ENCODE assay signal across 14 cellular contexts in the genomic region with DNA sequence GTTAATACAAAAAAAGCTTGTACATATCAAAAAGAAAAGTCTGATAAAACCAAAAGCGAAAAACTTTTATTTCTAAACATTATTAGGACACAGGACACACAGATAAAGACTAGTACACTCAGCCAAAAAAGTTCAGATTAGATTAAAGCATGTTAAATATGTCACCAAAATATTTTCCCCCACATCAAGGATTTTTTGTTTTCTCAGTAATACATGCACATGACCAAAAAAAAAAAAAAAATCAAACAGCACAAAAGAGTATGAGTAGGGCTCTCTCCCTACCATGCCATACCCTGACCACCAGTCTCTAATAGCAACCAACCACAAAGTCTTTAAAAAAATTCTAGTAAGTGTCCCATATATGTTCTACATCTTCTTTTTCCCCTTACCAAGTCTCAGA.
DNase-seq lines count a peak whose midpoint lies in the region; ATAC-seq and TF ChIP-seq lines count a peak whose summit lies in the region.
"Had no signal": no experiment of that assay in that cellular context is flagged by ENCODE, and none has a peak within 500 bp of the region (broad histone marks: within the 10 kb centered on the region; RNA-seq: fewer than 3 reads in every experiment).

No MANE protein-coding gene starts in this region.

- peaks cover 41% of the 10 kb centered on the region for H3K36me3 Mint-ChIP-seq in activated T-helper 17 cell treated with anti-CD3 and anti-CD28 coated beads, Interleukin-2, amount 50 U/mL, for 72 hours (ENCODE audit: low read depth)
- peaks cover 3% of the 10 kb centered on the region for H3K36me3 Mint-ChIP-seq in activated CD8-positive, alpha-beta memory T cell treated with anti-CD3 and anti-CD28 coated beads, Interleukin-2, amount 10 ng/mL, durations not matched to agents 7 days and 5 days

- H3K4me3 Mint-ChIP-seq in activated T-helper 17 cell treated with anti-CD3 and anti-CD28 coated beads, Interleukin-2, amount 50 U/mL, for 72 hours, result no peak overlapping the region
- no peak overlapping the region for H3K4me3 Mint-ChIP-seq in activated CD8-positive, alpha-beta memory T cell treated with anti-CD3 and anti-CD28 coated beads, Interleukin-2, amount 10 ng/mL, durations not matched to agents 7 days and 5 days
- H3K4me3 Mint-ChIP-seq: activated CD4-positive, alpha-beta memory T cell treated with anti-CD3 and anti-CD28 coated beads, Interleukin-2, amount 10 ng/mL, durations not matched to agents 7 days and 5 days; T-cell had no signal

- H3K27me3 ChIP-seq in skeletal muscle satellite cell (ENCODE audit: control insufficient read depth, insufficient read depth, low read length), result no peaks in the 10 kb centered on the region
- H3K27me3 ChIP-seq: tibial artery had no signal

- peaks cover 9% of the 10 kb centered on the region for H3K36me3 ChIP-seq in skeletal muscle satellite cell (ENCODE audit: insufficient read depth, low read length)

- H3K9me3 ChIP-seq in skeletal muscle satellite cell (replicated peaks; ENCODE audit: low read length), result no peaks in the 10 kb centered on the region
- H3K9me3 ChIP-seq: tibial artery had no signal

- TF ChIP-seq CTCF in fibroblast of the aortic adventitia (IDR thresholded peaks at IDR 0.05; ENCODE audit: insufficient read depth, low read length), result no peak

- no peaks in the 10 kb centered on the region for H3K27me3 Mint-ChIP-seq in activated T-helper 17 cell treated with anti-CD3 and anti-CD28 coated beads, Interleukin-2, amount 50 U/mL, for 72 hours
- H3K27me3 Mint-ChIP-seq in activated CD8-positive, alpha-beta memory T cell treated with anti-CD3 and anti-CD28 coated beads, Interleukin-2, amount 10 ng/mL, durations not matched to agents 7 days and 5 days, result no peaks in the 10 kb centered on the region
- H3K27me3 Mint-ChIP-seq: activated CD4-positive, alpha-beta memory T cell treated with anti-CD3 and anti-CD28 coated beads, Interleukin-2, amount 10 ng/mL, durations not matched to agents 7 days and 5 days; T-cell had no signal

- peak; percentile 53 for ATAC-seq in HG02981 (IDR thresholded peaks at IDR 0.05; ENCODE audit: unreplicated experiment)
- ATAC-seq in activated T-helper 17 cell treated with anti-CD3 and anti-CD28 coated beads, Interleukin-2, amount 50 U/mL, for 72 hours (replicated peaks), result no peak
- no peak for ATAC-seq in GM21447 (IDR thresholded peaks at IDR 0.05; ENCODE audit: unreplicated experiment)
- no peak for ATAC-seq in activated CD8-positive, alpha-beta memory T cell treated with anti-CD3 and anti-CD28 coated beads, Interleukin-2, amount 10 ng/mL, durations not matched to agents 7 days and 5 days
- no peak for ATAC-seq in HG02588 (IDR thresholded peaks at IDR 0.05; ENCODE audit: unreplicated experiment)
- ATAC-seq: T-cell had no signal

- DNase-seq in fibroblast of the aortic adventitia (ENCODE audit: low read depth), result peak; percentile 62
- DNase-seq in activated CD8-positive, alpha-beta memory T cell treated with anti-CD3 and anti-CD28 coated beads, Interleukin-2, amount 10 ng/mL, durations not matched to agents 7 days and 5 days, result no peak
- DNase-seq: activated CD4-positive, alpha-beta memory T cell treated with anti-CD3 and anti-CD28 coated beads, Interleukin-2, amount 10 ng/mL, durations not matched to agents 7 days and 5 days; amniotic stem cell; NCI-H1092 treated with DMSO at 0.1 percent for 48 hours; small intestine; T-cell; tibial artery had no signal

- H3K4me2 ChIP-seq in skeletal muscle satellite cell (ENCODE audit: low read length), result peak overlapping the region; percentile 37
- H3K4me2 ChIP-seq: KMS-11 had no signal

- H3K9me3 Mint-ChIP-seq in activated T-helper 17 cell treated with anti-CD3 and anti-CD28 coated beads, Interleukin-2, amount 50 U/mL, for 72 hours, result no peaks in the 10 kb centered on the region
- no peaks in the 10 kb centered on the region for H3K9me3 Mint-ChIP-seq in activated CD8-positive, alpha-beta memory T cell treated with anti-CD3 and anti-CD28 coated beads, Interleukin-2, amount 10 ng/mL, durations not matched to agents 7 days and 5 days (ENCODE audit: low read depth)
- H3K9me3 Mint-ChIP-seq: activated CD4-positive, alpha-beta memory T cell treated with anti-CD3 and anti-CD28 coated beads, Interleukin-2, amount 10 ng/mL, durations not matched to agents 7 days and 5 days; T-cell had no signal

- H3K4me1 Mint-ChIP-seq in activated T-helper 17 cell treated with anti-CD3 and anti-CD28 coated beads, Interleukin-2, amount 50 U/mL, for 72 hours, result peaks cover 8% of the 10 kb centered on the region
- no peaks in the 10 kb centered on the region for H3K4me1 Mint-ChIP-seq in activated CD8-positive, alpha-beta memory T cell treated with anti-CD3 and anti-CD28 coated beads, Interleukin-2, amount 10 ng/mL, durations not matched to agents 7 days and 5 days
- H3K4me1 Mint-ChIP-seq: activated CD4-positive, alpha-beta memory T cell treated with anti-CD3 and anti-CD28 coated beads, Interleukin-2, amount 10 ng/mL, durations not matched to agents 7 days and 5 days had no signal

- H3K27ac Mint-ChIP-seq in activated T-helper 17 cell treated with anti-CD3 and anti-CD28 coated beads, Interleukin-2, amount 50 U/mL, for 72 hours, result peak overlapping the region; percentile 34
- no peak overlapping the region for H3K27ac Mint-ChIP-seq in activated CD8-positive, alpha-beta memory T cell treated with anti-CD3 and anti-CD28 coated beads, Interleukin-2, amount 10 ng/mL, durations not matched to agents 7 days and 5 days
- H3K27ac Mint-ChIP-seq: activated CD4-positive, alpha-beta memory T cell treated with anti-CD3 and anti-CD28 coated beads, Interleukin-2, amount 10 ng/mL, durations not matched to agents 7 days and 5 days; T-cell had no signal

- H3K9ac ChIP-seq in skeletal muscle satellite cell (ENCODE audit: low read depth, low read length), result no peak overlapping the region
- H3K9ac ChIP-seq: KMS-11 had no signal

- peaks cover 18% of the 10 kb centered on the region for H3K4me1 ChIP-seq in skeletal muscle satellite cell (ENCODE audit: control insufficient read depth, insufficient read depth, low read length)

- CTCF ChIA-PET in activated CD8-positive, alpha-beta memory T cell treated with anti-CD3 and anti-CD28 coated beads, Interleukin-2, amount 10 ng/mL, durations not matched to agents 7 days and 5 days (lab: Charles Lee), result no interaction called here

- no peak overlapping the region for H3K4me3 ChIP-seq in fibroblast of the aortic adventitia (ENCODE audit: low read depth, low read length)
- no peak overlapping the region for H3K4me3 ChIP-seq in skeletal muscle satellite cell (ENCODE audit: low read length)
- H3K4me3 ChIP-seq: tibial artery had no signal
